In genomic region chr1:178417858-178418257, GRCh38 we compare ENCODE assay signal across 14 cellular contexts.
DNase-seq lines count a peak whose midpoint lies in the region; ATAC-seq, FAIRE-seq and TF ChIP-seq lines count a peak whose summit lies in the region.
"Had no signal": no experiment of that assay in that cellular context is flagged by ENCODE, and none has a peak within 500 bp of the region (broad histone marks: within the 10 kb centered on the region; RNA-seq: fewer than 3 reads in every experiment).

No MANE protein-coding gene starts in this region.

- BruUV-seq in MCF 10A (replicated peaks; lab: Mats Ljungman, UMichigan) = no TSS peak

- no peak for TF ChIP-seq POLR2A in breast epithelium (IDR thresholded peaks at IDR 0.05)

- H3K4me1 ChIP-seq in breast epithelium = no peaks in the 10 kb centered on the region
- H3K4me1 ChIP-seq: right lobe of liver, vagina had no signal

- peaks cover 10% of the 10 kb centered on the region for H3K9me3 Mint-ChIP-seq in MCF 10A (ENCODE audit: unreplicated experiment)

- DNase-seq in MCF 10A (ENCODE audit: unreplicated experiment) (peak; percentile 81), breast epithelium (ENCODE audit: low spot score in 2 of 2) (no peak), fibroblast of peridontal ligament (ENCODE audit: extremely low read depth) (peak; percentile 18), urothelium cell line (ENCODE audit: low spot score) (peak; percentile 26), DMS79 (lab: John Stamatoyannopoulos, UW) (no peak)
- DNase-seq in stimulated activated CD4-positive, alpha-beta T cell treated with anti-CD3 and anti-CD28 coated beads, Interleukin-2, amount 100 ng/mL, for 48 hours = no peak
- DNase-seq: activated CD8-positive, alpha-beta memory T cell treated with anti-CD3 and anti-CD28 coated beads, Interleukin-2, amount 50 U/mL, for 48 hours; NCI-H2081; right lobe of liver had no signal

- no peaks in the 10 kb centered on the region for H3K36me3 ChIP-seq in breast epithelium
- H3K36me3 ChIP-seq: right lobe of liver, vagina had no signal

- no peaks in the 10 kb centered on the region for H3K27me3 Mint-ChIP-seq in MCF 10A (ENCODE audit: insufficient read depth, unreplicated experiment)
- H3K27me3 Mint-ChIP-seq: central memory CD8-positive, alpha-beta T cell had no signal

- H3K27ac ChIP-seq in breast epithelium = no peak overlapping the region
- H3K27ac ChIP-seq: right lobe of liver, vagina had no signal

- peak; percentile 79 for ATAC-seq in SK-N-SH treated with all-trans-retinoic acid at 6 μM for 48 hours
- no peak for ATAC-seq in HG02610 (IDR thresholded peaks at IDR 0.05; ENCODE audit: unreplicated experiment)

- TF ChIP-seq CTCF in MCF 10A (IDR thresholded peaks at IDR 0.05; ENCODE audit: unreplicated experiment) = no peak
- no peak for TF ChIP-seq CTCF in breast epithelium (IDR thresholded peaks at IDR 0.05)

- no peak for FAIRE-seq in urothelium cell line (lab: Jason Lieb, UNC)
- FAIRE-seq: A204.1 had no signal

- peak overlapping the region; percentile 17 for H3K27ac Mint-ChIP-seq in MCF 10A (ENCODE audit: low read depth, unreplicated experiment)

- CTCF ChIA-PET in MCF 10A (lab: Yijun Ruan, JAX) = interaction anchor here (0.6 kb wide), 1 partner anchor 17 kb away, joined by 3 read pairs; no protein-coding TSS in a partner anchor

- H3K4me3 ChIP-seq in breast epithelium = no peak overlapping the region
- H3K4me3 ChIP-seq: right lobe of liver, vagina had no signal

- no peaks in the 10 kb centered on the region for H3K36me3 Mint-ChIP-seq in MCF 10A (ENCODE audit: insufficient read depth, unreplicated experiment)

- H3K4me3 Mint-ChIP-seq in MCF 10A (ENCODE audit: unreplicated experiment) = no peak overlapping the region
- H3K4me3 Mint-ChIP-seq: central memory CD8-positive, alpha-beta T cell had no signal

- H3K9me3 ChIP-seq in breast epithelium = peaks cover 0 to 12% of the 10 kb centered on the region in 2 donors
- H3K9me3 ChIP-seq: right lobe of liver, vagina had no signal

- no peaks in the 10 kb centered on the region for H3K27me3 ChIP-seq in breast epithelium
- H3K27me3 ChIP-seq: right lobe of liver, vagina had no signal

- intact Hi-C loops in MCF 10A (cut with micrococcal nuclease) (no loop called here), breast epithelium (cut with DNase I; ENCODE audit: low total_unique reads) (no loop called here)

- POLR2A ChIA-PET in MCF 10A (lab: Yijun Ruan, JAX) = interaction anchor here (0.6 to 1.3 kb wide), 9 partner anchors 8 to 609 kb away, joined by 3 read pairs; no protein-coding TSS in a partner anchor

- peaks cover 9% of the 10 kb centered on the region for H3K4me1 Mint-ChIP-seq in MCF 10A (ENCODE audit: insufficient read depth, unreplicated experiment)
- H3K4me1 Mint-ChIP-seq: central memory CD8-positive, alpha-beta T cell had no signal

TF ChIP-seq in SK-N-SH treated with all-trans-retinoic acid at 6 μM for 48 hours, 23 proteins besides CTCF, POLR2A, EP300 and RAD21:
- peak; percentile 81 for TF ChIP-seq ZC3H10 (CRISPR knock-in tag; IDR thresholded peaks at IDR 0.05)
- no peak for TF ChIP-seq ISL1 (CRISPR knock-in tag; IDR thresholded peaks at IDR 0.05)

Comparison
In these comparisons a context has a peak if more than half of its experiments do, and no peak if none do; other contexts are left out.
1. DNase-seq: peak in MCF 10A (single experiment), fibroblast of peridontal ligament (single experiment) and urothelium cell line (single experiment); none in breast epithelium (0 of 2), DMS79 (single experiment) and stimulated activated CD4-positive, alpha-beta T cell treated with anti-CD3 and anti-CD28 coated beads, Interleukin-2, amount 100 ng/mL, for 48 hours (0 of 2).